13 cellular contexts compared by ENCODE assay signal in the genomic region with DNA sequence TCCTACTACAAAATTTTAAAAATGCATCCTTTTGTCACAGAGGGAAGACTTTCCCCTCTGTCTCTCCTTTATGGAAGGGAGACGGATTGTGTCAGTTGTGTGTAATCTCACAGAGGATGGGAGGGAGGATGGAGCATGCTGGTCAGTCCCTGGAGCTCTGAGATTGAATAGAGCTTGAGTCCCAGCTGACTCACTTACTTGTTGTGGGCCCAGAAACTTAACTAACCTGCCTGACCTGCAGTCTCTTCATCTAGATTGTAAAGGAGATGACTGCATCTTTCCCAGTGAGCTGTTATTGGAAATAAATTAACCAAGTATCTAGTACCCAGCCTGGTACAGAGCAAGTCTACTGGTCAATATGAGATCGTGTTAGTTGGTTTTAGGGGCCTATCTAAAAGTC.
"Had no signal": no experiment of that assay in that cellular context is flagged by ENCODE, and none has a peak within 500 bp of the region (broad histone marks: within the 10 kb centered on the region; RNA-seq: fewer than 3 reads in every experiment).

No MANE protein-coding gene starts in this region.

- H3K36me3 ChIP-seq: thoracic aorta had no signal

- H3K27ac ChIP-seq: skin epidermis, thoracic aorta had no signal

- H3K4me1 Mint-ChIP-seq: nephron had no signal

- H3K4me3 ChIP-seq: skin epidermis, thoracic aorta had no signal

- DNase-seq: activated effector memory CD4-positive, alpha-beta T cell treated with Interleukin-2 at 50 U/mL for 16 hours; aorta; effector memory CD4-positive, alpha-beta T cell; foreskin melanocyte; kidney glomerular epithelial cell; right cardiac atrium had no signal

- H3K27ac Mint-ChIP-seq: activated CD4-positive, alpha-beta T cell treated with anti-CD3 and anti-CD28 coated beads for 36 hours; dendritic cell treated with granulocyte-macrophage colony-stimulating factor and Interleukin-4, amounts not matched to agents 40 ng/mL and 50 ng/mL, for 4 days; nephron; progenitor cell of endocrine pancreas had no signal

- H3K9me3 Mint-ChIP-seq: dendritic cell treated with granulocyte-macrophage colony-stimulating factor and Interleukin-4, amounts not matched to agents 40 ng/mL and 50 ng/mL, for 4 days; nephron had no signal

- ATAC-seq: right cardiac atrium had no signal

- H3K9me3 ChIP-seq: thoracic aorta had no signal

- H3K4me3 Mint-ChIP-seq: activated CD4-positive, alpha-beta T cell treated with anti-CD3 and anti-CD28 coated beads for 36 hours; dendritic cell treated with granulocyte-macrophage colony-stimulating factor and Interleukin-4, amounts not matched to agents 40 ng/mL and 50 ng/mL, for 4 days; nephron; T-helper 1 cell treated with Interleukin-12 subunit alpha and Interleukin-12 subunit beta and Interleukin-4 antibody, amounts not matched to agents 30 μg/mL and 1 μg/mL, for 36 hours had no signal
